In the genomic region with DNA sequence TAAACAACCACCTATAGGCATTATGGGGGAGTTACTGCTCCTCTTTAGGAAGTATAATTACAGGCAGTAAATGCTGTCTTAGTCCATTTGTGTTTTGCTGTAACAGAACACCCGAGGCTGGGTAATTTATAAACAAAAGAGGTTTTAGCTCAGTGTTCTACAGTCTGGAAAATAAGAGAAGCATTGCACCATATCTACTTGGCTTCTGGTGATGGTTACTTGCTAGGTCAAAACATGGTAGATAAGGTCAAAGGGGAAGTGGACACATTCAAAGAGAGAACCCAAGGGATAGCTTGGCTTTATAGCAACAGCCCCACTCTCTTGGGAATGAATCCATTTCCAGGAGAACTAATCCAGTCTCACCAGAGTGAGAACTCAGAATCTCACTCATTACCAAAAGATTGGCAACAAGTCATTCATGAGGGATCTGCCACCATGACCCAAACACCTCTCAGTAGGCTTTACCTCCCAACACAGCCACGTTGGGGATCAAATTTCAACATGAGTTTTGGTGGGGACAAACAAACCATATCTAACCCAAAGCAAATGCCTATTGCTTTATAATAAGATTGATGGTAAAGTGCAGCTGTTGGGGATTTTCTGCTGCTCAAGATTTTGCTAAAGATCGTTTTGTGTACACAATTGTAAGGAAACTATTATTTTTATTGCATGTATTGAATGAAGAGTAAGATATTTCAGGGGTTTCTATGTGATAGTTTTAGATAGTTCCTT, we compare ENCODE assay signal across 1 cellular context.
TF ChIP-seq lines count a peak whose summit lies in the region.

No MANE protein-coding gene starts in this region.

TF ChIP-seq in GM23338, 12 proteins besides CTCF, POLR2A, EP300 and RAD21:
- TF ChIP-seq, protein P1, sequence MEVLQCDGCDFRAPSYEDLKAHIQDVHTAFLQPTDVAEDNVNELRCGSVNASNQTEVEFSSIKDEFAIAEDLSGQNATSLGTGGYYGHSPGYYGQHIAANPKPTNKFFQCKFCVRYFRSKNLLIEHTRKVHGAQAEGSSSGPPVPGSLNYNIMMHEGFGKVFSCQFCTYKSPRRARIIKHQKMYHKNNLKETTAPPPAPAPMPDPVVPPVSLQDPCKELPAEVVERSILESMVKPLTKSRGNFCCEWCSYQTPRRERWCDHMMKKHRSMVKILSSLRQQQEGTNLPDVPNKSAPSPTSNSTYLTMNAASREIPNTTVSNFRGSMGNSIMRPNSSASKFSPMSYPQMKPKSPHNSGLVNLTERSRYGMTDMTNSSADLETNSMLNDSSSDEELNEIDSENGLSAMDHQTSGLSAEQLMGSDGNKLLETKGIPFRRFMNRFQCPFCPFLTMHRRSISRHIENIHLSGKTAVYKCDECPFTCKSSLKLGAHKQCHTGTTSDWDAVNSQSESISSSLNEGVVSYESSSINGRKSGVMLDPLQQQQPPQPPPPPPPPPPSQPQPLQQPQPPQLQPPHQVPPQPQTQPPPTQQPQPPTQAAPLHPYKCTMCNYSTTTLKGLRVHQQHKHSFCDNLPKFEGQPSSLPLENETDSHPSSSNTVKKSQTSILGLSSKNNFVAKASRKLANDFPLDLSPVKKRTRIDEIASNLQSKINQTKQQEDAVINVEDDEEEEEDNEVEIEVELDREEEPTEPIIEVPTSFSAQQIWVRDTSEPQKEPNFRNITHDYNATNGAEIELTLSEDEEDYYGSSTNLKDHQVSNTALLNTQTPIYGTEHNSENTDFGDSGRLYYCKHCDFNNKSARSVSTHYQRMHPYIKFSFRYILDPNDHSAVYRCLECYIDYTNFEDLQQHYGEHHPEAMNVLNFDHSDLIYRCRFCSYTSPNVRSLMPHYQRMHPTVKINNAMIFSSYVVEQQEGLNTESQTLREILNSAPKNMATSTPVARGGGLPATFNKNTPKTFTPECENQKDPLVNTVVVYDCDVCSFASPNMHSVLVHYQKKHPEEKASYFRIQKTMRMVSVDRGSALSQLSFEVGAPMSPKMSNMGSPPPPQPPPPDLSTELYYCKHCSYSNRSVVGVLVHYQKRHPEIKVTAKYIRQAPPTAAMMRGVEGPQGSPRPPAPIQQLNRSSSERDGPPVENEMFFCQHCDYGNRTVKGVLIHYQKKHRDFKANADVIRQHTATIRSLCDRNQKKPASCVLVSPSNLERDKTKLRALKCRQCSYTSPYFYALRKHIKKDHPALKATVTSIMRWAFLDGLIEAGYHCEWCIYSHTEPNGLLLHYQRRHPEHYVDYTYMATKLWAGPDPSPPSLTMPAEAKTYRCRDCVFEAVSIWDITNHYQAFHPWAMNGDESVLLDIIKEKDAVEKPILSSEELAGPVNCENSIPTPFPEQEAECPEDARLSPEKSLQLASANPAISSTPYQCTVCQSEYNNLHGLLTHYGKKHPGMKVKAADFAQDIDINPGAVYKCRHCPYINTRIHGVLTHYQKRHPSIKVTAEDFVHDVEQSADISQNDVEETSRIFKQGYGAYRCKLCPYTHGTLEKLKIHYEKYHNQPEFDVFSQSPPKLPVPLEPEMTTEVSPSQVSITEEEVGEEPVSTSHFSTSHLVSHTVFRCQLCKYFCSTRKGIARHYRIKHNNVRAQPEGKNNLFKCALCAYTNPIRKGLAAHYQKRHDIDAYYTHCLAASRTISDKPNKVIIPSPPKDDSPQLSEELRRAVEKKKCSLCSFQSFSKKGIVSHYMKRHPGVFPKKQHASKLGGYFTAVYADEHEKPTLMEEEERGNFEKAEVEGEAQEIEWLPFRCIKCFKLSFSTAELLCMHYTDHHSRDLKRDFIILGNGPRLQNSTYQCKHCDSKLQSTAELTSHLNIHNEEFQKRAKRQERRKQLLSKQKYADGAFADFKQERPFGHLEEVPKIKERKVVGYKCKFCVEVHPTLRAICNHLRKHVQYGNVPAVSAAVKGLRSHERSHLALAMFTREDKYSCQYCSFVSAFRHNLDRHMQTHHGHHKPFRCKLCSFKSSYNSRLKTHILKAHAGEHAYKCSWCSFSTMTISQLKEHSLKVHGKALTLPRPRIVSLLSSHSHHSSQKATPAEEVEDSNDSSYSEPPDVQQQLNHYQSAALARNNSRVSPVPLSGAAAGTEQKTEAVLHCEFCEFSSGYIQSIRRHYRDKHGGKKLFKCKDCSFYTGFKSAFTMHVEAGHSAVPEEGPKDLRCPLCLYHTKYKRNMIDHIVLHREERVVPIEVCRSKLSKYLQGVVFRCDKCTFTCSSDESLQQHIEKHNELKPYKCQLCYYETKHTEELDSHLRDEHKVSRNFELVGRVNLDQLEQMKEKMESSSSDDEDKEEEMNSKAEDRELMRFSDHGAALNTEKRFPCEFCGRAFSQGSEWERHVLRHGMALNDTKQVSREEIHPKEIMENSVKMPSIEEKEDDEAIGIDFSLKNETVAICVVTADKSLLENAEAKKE (CRISPR knock-in tag; IDR thresholded peaks at IDR 0.05): no peak
